In genomic region chr1:39475551-39475950, GRCh38 we compare ENCODE assay signal across 1 cellular context.
TF ChIP-seq lines count a peak whose summit lies in the region.

No MANE protein-coding gene starts in this region.

TF ChIP-seq in HEK293, 187 proteins besides CTCF, POLR2A, EP300 and RAD21:
- peak; percentile 95 for TF ChIP-seq ZNF10 (tag by site-specific recombination; IDR thresholded peaks at IDR 0.05)
